ENCODE assay signal across 16 cellular contexts in the genomic region with DNA sequence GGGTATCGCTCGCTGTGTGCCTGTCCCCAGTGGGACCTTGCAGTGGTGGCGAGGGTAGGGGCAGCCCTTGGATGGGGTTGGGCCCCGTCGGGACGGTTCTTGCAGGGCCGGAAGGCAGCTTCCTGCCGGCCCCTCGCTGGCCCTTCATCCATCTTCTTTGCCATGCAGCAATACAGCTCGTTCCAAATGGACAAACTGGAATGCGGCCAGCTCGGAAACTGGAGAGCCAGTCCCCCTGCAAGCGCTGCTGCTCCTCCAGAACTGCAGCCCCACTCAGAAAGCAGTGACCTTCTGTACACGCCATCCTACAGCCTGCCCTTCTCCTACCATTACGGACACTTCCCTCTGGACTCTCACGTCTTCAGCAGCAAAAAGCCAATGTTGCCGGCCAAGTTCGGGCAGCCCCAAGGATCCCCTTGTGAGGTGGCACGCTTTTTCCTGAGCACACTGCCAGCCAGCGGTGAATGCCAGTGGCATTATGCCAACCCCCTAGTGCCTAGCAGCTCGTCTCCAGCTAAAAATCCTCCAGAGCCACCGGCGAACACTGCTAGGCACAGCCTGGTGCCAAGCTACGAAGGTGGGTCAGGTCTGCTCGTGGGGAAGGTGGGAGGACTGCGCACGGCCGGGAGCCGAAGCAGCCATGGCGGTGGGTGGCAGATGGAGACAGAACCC. TPM values are rescaled to one million over a fixed set of nuclear protein-coding genes. Genes with fewer than 3 reads are reported as not detected.
A peak's percentile ranks its signal among the peaks of the same experiment; 100 is the strongest.
DNase-seq lines count a peak whose midpoint lies in the region; ATAC-seq, FAIRE-seq and TF ChIP-seq lines count a peak whose summit lies in the region.
"Had no signal": no experiment of that assay in that cellular context is flagged by ENCODE, and none has a peak within 500 bp of the region (broad histone marks: within the 10 kb centered on the region; RNA-seq: fewer than 3 reads in every experiment).

No MANE protein-coding gene starts in this region.

- BruUV-seq in A673 (replicated peaks; lab: Mats Ljungman, UMichigan): no TSS peak

- no peaks in the 10 kb centered on the region for H4K20me1 ChIP-seq in astrocyte (ENCODE audit: insufficient read depth, low read length)

- no peak overlapping the region for H3K27ac Mint-ChIP-seq in astrocyte (ENCODE audit: unreplicated experiment)
- H3K27ac Mint-ChIP-seq: activated naive CD4-positive, alpha-beta T cell treated with anti-CD3 and anti-CD28 coated beads, Interleukin-2, amount 50 U/mL, for 72 hours had no signal

- H3K4me3 Mint-ChIP-seq in astrocyte (ENCODE audit: unreplicated experiment): no peak overlapping the region

- H3K36me3 Mint-ChIP-seq in astrocyte (ENCODE audit: low read depth, unreplicated experiment): no peaks in the 10 kb centered on the region

- intact Hi-C loops in A673 (cut with micrococcal nuclease; ENCODE audit: unreplicated experiment): no loop called here

- H3K4me2 ChIP-seq in astrocyte (ENCODE audit: low read length): peak overlapping the region; percentile 61
- H3K4me2 ChIP-seq: A549, hepatocyte had no signal

- TF ChIP-seq CTCF in A673 (conservative IDR thresholded peaks at IDR 0.05; ENCODE audit: low read depth, low read length): no peak
- TF ChIP-seq CTCF in astrocyte (IDR thresholded peaks at IDR 0.05; ENCODE audit: insufficient read depth, low read depth, low read length): no peak

- no peaks in the 10 kb centered on the region for H3K27me3 ChIP-seq in A673 (replicated peaks; ENCODE audit: insufficient read depth, low read depth, low read length, poor library complexity)
- no peaks in the 10 kb centered on the region for H3K27me3 ChIP-seq in astrocyte (ENCODE audit: insufficient read depth, low read length)

- ATAC-seq in left lobe of liver (peak; percentile 8), HG02938 (IDR thresholded peaks at IDR 0.05; ENCODE audit: unreplicated experiment) (no peak)
- ATAC-seq: A549; activated naive CD4-positive, alpha-beta T cell treated with anti-CD3 and anti-CD28 coated beads, Interleukin-2, amount 50 U/mL, for 72 hours; esophagus mucosa; HepG2 had no signal

- H3K9me3 Mint-ChIP-seq in astrocyte (ENCODE audit: unreplicated experiment): peaks cover 1% of the 10 kb centered on the region
- H3K9me3 Mint-ChIP-seq: activated naive CD4-positive, alpha-beta T cell treated with anti-CD3 and anti-CD28 coated beads, Interleukin-2, amount 50 U/mL, for 72 hours had no signal

- peaks cover 44% of the 10 kb centered on the region for H3K36me3 ChIP-seq in A673 (ENCODE audit: insufficient read depth, low read length, poor library complexity, severe bottlenecking)
- H3K36me3 ChIP-seq in astrocyte (ENCODE audit: insufficient read depth, low read length): no peaks in the 10 kb centered on the region
- H3K36me3 ChIP-seq: tibial nerve had no signal

- peaks cover 11% of the 10 kb centered on the region for H3K27me3 Mint-ChIP-seq in astrocyte (ENCODE audit: low read depth, unreplicated experiment)

- peak overlapping the region; percentile 7 for H3K27ac ChIP-seq in A673 (ENCODE audit: low read depth, low read length, poor library complexity, severe bottlenecking)
- H3K27ac ChIP-seq in astrocyte (ENCODE audit: low read depth, low read length): no peak overlapping the region
- H3K27ac ChIP-seq: hepatocyte, tibial nerve had no signal

- CTCF ChIA-PET in A673 (lab: Charles Lee): no interaction called here

- DNase-seq in A673 (ENCODE audit: low spot score): peak; percentile 57
- peak; percentile 69 for DNase-seq in NCI-H2029 (lab: John Stamatoyannopoulos, UW)
- DNase-seq in astrocyte (ENCODE audit: low read depth): peak; percentile 21
- no peak for DNase-seq in left lobe of liver (ENCODE audit: low spot score)
- no peak for DNase-seq in NCI-H1930 (lab: John Stamatoyannopoulos, UW)
- DNase-seq in activated T-cell treated with anti-CD3 and anti-CD28 coated beads, Interleukin-2, amount 50 U/mL, for 1 hour: no peak
- DNase-seq in activated CD8-positive, alpha-beta memory T cell treated with anti-CD3 and anti-CD28 coated beads, Interleukin-2, amount 50 U/mL, for 48 hours: no peak
- DNase-seq: Calu3, NCI-H146 had no signal

- POLR2A ChIA-PET in A673 (lab: Charles Lee; ENCODE audit: low non-redundant PET): interaction anchor here (0.7 kb wide), 1 partner anchor 103 kb away, joined by 5 read pairs; no protein-coding TSS in a partner anchor

- no peak overlapping the region for H3K9ac ChIP-seq in astrocyte (ENCODE audit: low read length)

- peaks cover 26% of the 10 kb centered on the region for H3K4me1 ChIP-seq in A673 (ENCODE audit: insufficient read depth, low read length, poor library complexity, severe bottlenecking)
- peaks cover 13% of the 10 kb centered on the region for H3K4me1 ChIP-seq in astrocyte (ENCODE audit: insufficient read depth, low read length)

- H3K9me3 ChIP-seq in A673 (ENCODE audit: low read depth, low read length, poor library complexity, severe bottlenecking): no peaks in the 10 kb centered on the region
- H3K9me3 ChIP-seq in astrocyte (ENCODE audit: insufficient read depth, low read depth, low read length): no peaks in the 10 kb centered on the region
- H3K9me3 ChIP-seq: A549, tibial nerve had no signal

- no peaks in the 10 kb centered on the region for H3K79me2 ChIP-seq in astrocyte (ENCODE audit: insufficient read depth, low read length)
- H3K79me2 ChIP-seq: hepatocyte had no signal

- H2AFZ ChIP-seq in astrocyte (ENCODE audit: low read depth, low read length): peak overlapping the region; percentile 34
- H2AFZ ChIP-seq: hepatocyte had no signal

- FAIRE-seq in astrocyte (lab: Jason Lieb, UNC): no peak
- FAIRE-seq: A549, HepG2 had no signal

- H3K4me3 ChIP-seq in A673 (ENCODE audit: low read depth, low read length, poor library complexity, severe bottlenecking) (no peak overlapping the region), astrocyte (ENCODE audit: insufficient read depth, low read depth, low read length) (no peak overlapping the region)
- H3K4me3 ChIP-seq: A549, hepatocyte, tibial nerve had no signal

- peaks cover 7% of the 10 kb centered on the region for H3K4me1 Mint-ChIP-seq in astrocyte (ENCODE audit: low read depth, unreplicated experiment)

RNA-seq across cellular contexts. Expression of gene SIM2, which starts 45.8 kb away (rescaled TPM):
- 42.7 and 49.1 TPM in 2 replicates for total RNA-seq in A673 (2021)
- 9.2 and 12.8 TPM in 2 replicates for total RNA-seq in astrocyte
- not detected for total RNA-seq in left lobe of liver
- total RNA-seq: tibial nerve had no signal

Comparison
In these comparisons a context has a peak if more than half of its experiments do, and no peak if none do; other contexts are left out.
1. DNase-seq: peak in A673 (single experiment), NCI-H2029 (single experiment) and astrocyte (single experiment); none in left lobe of liver (single experiment), NCI-H1930 (0 of 2), activated T-cell treated with anti-CD3 and anti-CD28 coated beads, Interleukin-2, amount 50 U/mL, for 1 hour (single experiment) and activated CD8-positive, alpha-beta memory T cell treated with anti-CD3 and anti-CD28 coated beads, Interleukin-2, amount 50 U/mL, for 48 hours (single experiment).
2. RNA of gene SIM2, which starts 45.8 kb away (total RNA-seq): 42.7 to 49.1 TPM in A673 and 9.2 to 12.8 TPM in astrocyte; not detected in left lobe of liver (single experiment); every median in the first group is over 10 times any median in the second.